1 cellular context compared by ENCODE assay signal in genomic region chr6:133131621-133132020, GRCh38.
TF ChIP-seq lines count a peak whose summit lies in the region.

No MANE protein-coding gene starts in this region.

TF ChIP-seq in GM23338, 12 proteins besides CTCF, POLR2A, EP300 and RAD21 (continued from another document):
- TF ChIP-seq ZNF462 (CRISPR knock-in tag; IDR thresholded peaks at IDR 0.05) (no peak), ETS1 (IDR thresholded peaks at IDR 0.05) (no peak), NANOG (IDR thresholded peaks at IDR 0.05; ENCODE audit: borderline replicate concordance) (no peak), ZNF114 (CRISPR knock-in tag; IDR thresholded peaks at IDR 0.05) (no peak), EZH2 (IDR thresholded peaks at IDR 0.05; ENCODE audit: low read depth, unreplicated experiment) (no peak), EZH2phosphoT487 (IDR thresholded peaks at IDR 0.05; ENCODE audit: unreplicated experiment) (no peak), REST (IDR thresholded peaks at IDR 0.05; ENCODE audit: unreplicated experiment) (no peak), ZNF331 (CRISPR knock-in tag; IDR thresholded peaks at IDR 0.05; ENCODE audit: low read depth) (no peak), STAT1 (IDR thresholded peaks at IDR 0.05; ENCODE audit: unreplicated experiment) (no peak), JUNB (IDR thresholded peaks at IDR 0.05; ENCODE audit: unreplicated experiment) (no peak), POLR2AphosphoS5 (IDR thresholded peaks at IDR 0.05; ENCODE audit: low read depth) (no peak)
TF ChIP-seq in GM23338: peak in this region for 0.
